8 cellular contexts compared by ENCODE assay signal in the genomic region with DNA sequence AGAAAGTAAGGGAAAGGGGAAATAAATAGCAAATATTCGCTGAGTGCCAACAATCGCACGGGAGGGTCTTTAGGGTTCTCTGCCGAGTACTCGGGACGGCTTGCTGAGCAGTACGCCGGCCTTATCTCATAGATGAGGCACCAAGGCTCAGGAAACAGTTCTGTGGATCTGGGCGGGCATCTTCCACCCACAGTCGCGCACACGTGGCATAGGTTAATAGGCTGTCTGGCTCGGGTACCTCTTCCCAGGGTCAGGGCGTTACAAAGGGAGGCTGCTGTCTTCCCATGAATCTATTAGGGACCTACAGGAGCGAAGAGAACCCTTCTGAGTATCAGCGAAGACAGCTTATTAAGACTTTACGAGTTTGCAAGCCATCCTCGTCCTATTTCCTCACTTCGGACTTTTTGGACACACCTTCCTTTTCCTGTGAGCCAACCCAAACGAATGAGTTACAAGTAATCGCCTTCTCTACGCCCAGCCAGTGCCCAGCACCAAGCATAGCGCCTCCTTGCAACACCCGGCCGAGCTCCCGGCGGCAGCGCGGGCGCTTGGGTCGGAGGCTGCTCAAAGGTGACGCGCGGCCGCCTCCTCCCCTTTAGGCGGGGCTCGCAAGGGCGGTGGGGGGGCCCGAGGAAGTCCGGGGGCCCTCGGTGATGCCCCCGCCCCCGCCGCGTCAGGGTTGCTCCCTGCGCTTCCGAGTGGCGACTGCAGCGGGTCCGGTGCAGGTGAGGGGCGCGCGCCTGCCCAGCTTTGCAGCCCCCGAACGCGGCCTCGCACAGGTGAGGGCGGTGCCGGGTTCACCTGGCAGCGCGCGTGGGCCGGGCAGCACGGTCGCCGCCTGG. TPM values are rescaled to one million over a fixed set of nuclear protein-coding genes. Genes with fewer than 3 reads are reported as not detected.
DNase-seq lines count a peak whose midpoint lies in the region; ATAC-seq and TF ChIP-seq lines count a peak whose summit lies in the region.

A gene with protein sequence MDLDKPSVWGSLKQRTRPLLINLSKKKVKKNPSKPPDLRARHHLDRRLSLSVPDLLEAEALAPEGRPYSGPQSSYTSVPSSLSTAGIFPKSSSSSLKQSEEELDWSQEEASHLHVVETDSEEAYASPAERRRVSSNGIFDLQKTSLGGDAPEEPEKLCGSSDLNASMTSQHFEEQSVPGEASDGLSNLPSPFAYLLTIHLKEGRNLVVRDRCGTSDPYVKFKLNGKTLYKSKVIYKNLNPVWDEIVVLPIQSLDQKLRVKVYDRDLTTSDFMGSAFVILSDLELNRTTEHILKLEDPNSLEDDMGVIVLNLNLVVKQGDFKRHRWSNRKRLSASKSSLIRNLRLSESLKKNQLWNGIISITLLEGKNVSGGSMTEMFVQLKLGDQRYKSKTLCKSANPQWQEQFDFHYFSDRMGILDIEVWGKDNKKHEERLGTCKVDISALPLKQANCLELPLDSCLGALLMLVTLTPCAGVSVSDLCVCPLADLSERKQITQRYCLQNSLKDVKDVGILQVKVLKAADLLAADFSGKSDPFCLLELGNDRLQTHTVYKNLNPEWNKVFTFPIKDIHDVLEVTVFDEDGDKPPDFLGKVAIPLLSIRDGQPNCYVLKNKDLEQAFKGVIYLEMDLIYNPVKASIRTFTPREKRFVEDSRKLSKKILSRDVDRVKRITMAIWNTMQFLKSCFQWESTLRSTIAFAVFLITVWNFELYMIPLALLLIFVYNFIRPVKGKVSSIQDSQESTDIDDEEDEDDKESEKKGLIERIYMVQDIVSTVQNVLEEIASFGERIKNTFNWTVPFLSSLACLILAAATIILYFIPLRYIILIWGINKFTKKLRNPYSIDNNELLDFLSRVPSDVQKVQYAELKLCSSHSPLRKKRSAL (plus strand): TSS at position 676 of the 842 bp plus-strand sequence. CDS start 66,705 bp downstream, outside the sequence.

- H3K27ac ChIP-seq in liver (ENCODE audit: low read depth in 1 of 2, low read length in 2 of 2) = peak within 1 kb of the TSS; percentile 58 to 61

- no peaks in the 10 kb centered on the region for H3K9me3 Mint-ChIP-seq in activated B cell treated with CpG ODN at 0.5 μM for 24 hours

- peaks cover 0 to 2% (median 0%) of the 10 kb centered on the region in 4 donors for H3K27me3 ChIP-seq in liver (ENCODE audit: control insufficient read depth in 4 of 4, insufficient read depth in 4 of 4, low read length in 3 of 4)

- CTCF ChIA-PET in activated B cell treated with CpG ODN at 0.5 μM for 24 hours (lab: Charles Lee) = interaction anchor here (1.1 to 5.9 kb wide), 9 partner anchors 7 to 93 kb away, joined by 3 to 66 read pairs (median 7); no protein-coding TSS in a partner anchor
- CTCF ChIA-PET in HEK293T (lab: Yijun Ruan, JAX) = interaction anchor here (0.7 kb wide), 1 partner anchor 39 kb away, joined by 3 read pairs; no protein-coding TSS in a partner anchor

- TF ChIP-seq CTCF in GM12872 (IDR thresholded peaks at IDR 0.05; ENCODE audit: insufficient read depth, low read depth, low read length) (peak; percentile 29; the same call in 1 of the 3 replicates), activated B cell treated with CpG ODN at 0.5 μM for 24 hours (IDR thresholded peaks at IDR 0.05) (no peak), choroid plexus epithelial cell (conservative IDR thresholded peaks at IDR 0.05; ENCODE audit: low read depth, low read length) (no peak), liver (IDR thresholded peaks at IDR 0.05; ENCODE audit: low read depth, low read length, missing input control) (no peak)

- 2% methylated on average over 66 of the region's 66 CpGs for WGBS in liver

- peaks cover 67% of the 10 kb centered on the region for H3K4me1 Mint-ChIP-seq in activated B cell treated with CpG ODN at 0.5 μM for 24 hours

- H3K4me1 ChIP-seq in liver (ENCODE audit: control insufficient read depth in 4 of 4, insufficient read depth in 4 of 4, low read length in 3 of 4) = peaks cover 2 to 15% (median 12%) of the 10 kb centered on the region in 4 donors

- peaks cover 19% of the 10 kb centered on the region for H3K36me3 Mint-ChIP-seq in activated B cell treated with CpG ODN at 0.5 μM for 24 hours (ENCODE audit: low read depth)

- H3K4me3 ChIP-seq in choroid plexus epithelial cell (ENCODE audit: low read depth, low read length) = peak within 1 kb of the TSS; percentile 52
- peak within 1 kb of the TSS; percentile 51 to 57 (median 53) for H3K4me3 ChIP-seq in liver (ENCODE audit: low read depth in 1 of 3, low read length in 3 of 3)

- peak within 1 kb of the TSS; percentile 94 for H3K27ac Mint-ChIP-seq in activated B cell treated with CpG ODN at 0.5 μM for 24 hours

- POLR2A ChIA-PET in activated B cell treated with CpG ODN at 0.5 μM for 24 hours (lab: Charles Lee) = interaction anchor here (0.9 to 4.2 kb wide), 20 partner anchors 9 to 92 kb away, joined by 3 to 72 read pairs (median 6); no protein-coding TSS in a partner anchor
- POLR2A ChIA-PET in HEK293T (lab: Yijun Ruan, JAX) = interaction anchor here (1.6 kb wide), 1 partner anchor 8 kb away, joined by 3 read pairs; no protein-coding TSS in a partner anchor

- H3K9ac ChIP-seq in liver (ENCODE audit: low read depth in 1 of 2, low read length in 2 of 2) = peak within 1 kb of the TSS; percentile 17 to 65

- DNase-seq in NCI-H1417 treated with DMSO at 0.1 percent for 48 hours (lab: John Stamatoyannopoulos, UW) (peak; percentile 78), activated B cell treated with CpG ODN at 0.5 μM for 24 hours (peak; percentile 86), choroid plexus epithelial cell (ENCODE audit: low read depth) (peak; percentile 54), HEK293T (ENCODE audit: extremely low spot score) (no peak)
- peak; percentile 72 for DNase-seq in stimulated activated CD8-positive, alpha-beta memory T cell treated with anti-CD3 and anti-CD28 coated beads, Interleukin-12 subunit alpha, Interleukin-12 subunit beta, amount 100 ng/mL, for 24 hours (ENCODE audit: extremely low read depth)

- no peak for TF ChIP-seq RAD21 in liver (IDR thresholded peaks at IDR 0.05)

- no peaks in the 10 kb centered on the region for H3K27me3 Mint-ChIP-seq in activated B cell treated with CpG ODN at 0.5 μM for 24 hours

- no peaks in the 10 kb centered on the region for H3K9me3 ChIP-seq in liver (ENCODE audit: control insufficient read depth in 4 of 4, low read length in 3 of 4)

- intact Hi-C loops in activated B cell treated with CpG ODN at 0.5 μM for 24 hours (cut with micrococcal nuclease) = loop anchor here (1.0 kb wide), 7 partner anchors 22 to 93 kb away; no protein-coding TSS in a partner anchor

- H3K36me3 ChIP-seq in liver (ENCODE audit: control insufficient read depth in 4 of 4, insufficient read depth in 3 of 4, low read depth in 1 of 4, low read length in 3 of 4) = no peaks in the 10 kb centered on the region

- peak; percentile 77 for ATAC-seq in HG02642 (IDR thresholded peaks at IDR 0.05; ENCODE audit: poor library complexity, unreplicated experiment)
- ATAC-seq in activated B cell treated with CpG ODN at 0.5 μM for 24 hours (ENCODE audit: low read depth) = peak; percentile 88

- peak within 1 kb of the TSS; percentile 92 for H3K4me3 Mint-ChIP-seq in activated B cell treated with CpG ODN at 0.5 μM for 24 hours

TF ChIP-seq in liver, 16 proteins besides CTCF, POLR2A, EP300 and RAD21 (continues in another document):
- no peak for TF ChIP-seq TAF1 (conservative IDR thresholded peaks at IDR 0.05)

TF ChIP-seq in HEK293T, 16 proteins besides CTCF, POLR2A, EP300 and RAD21:
- TF ChIP-seq ARNT (IDR thresholded peaks at IDR 0.05) (no peak), ELF4 (IDR thresholded peaks at IDR 0.05) (no peak)

RNA-seq across cellular contexts. Expression of the gene that starts here (rescaled TPM):
- total RNA-seq in activated B cell treated with CpG ODN at 0.5 μM for 24 hours (46.0 and 54.2 TPM in 2 replicates), liver (1 to 10 TPM; 6.3 to 9.9 TPM)
- polyA plus RNA-seq in liver = under 1 TPM; 0.43 to 0.64 TPM
